Comparison of ENCODE assay signal across 17 cellular contexts in the genomic region with DNA sequence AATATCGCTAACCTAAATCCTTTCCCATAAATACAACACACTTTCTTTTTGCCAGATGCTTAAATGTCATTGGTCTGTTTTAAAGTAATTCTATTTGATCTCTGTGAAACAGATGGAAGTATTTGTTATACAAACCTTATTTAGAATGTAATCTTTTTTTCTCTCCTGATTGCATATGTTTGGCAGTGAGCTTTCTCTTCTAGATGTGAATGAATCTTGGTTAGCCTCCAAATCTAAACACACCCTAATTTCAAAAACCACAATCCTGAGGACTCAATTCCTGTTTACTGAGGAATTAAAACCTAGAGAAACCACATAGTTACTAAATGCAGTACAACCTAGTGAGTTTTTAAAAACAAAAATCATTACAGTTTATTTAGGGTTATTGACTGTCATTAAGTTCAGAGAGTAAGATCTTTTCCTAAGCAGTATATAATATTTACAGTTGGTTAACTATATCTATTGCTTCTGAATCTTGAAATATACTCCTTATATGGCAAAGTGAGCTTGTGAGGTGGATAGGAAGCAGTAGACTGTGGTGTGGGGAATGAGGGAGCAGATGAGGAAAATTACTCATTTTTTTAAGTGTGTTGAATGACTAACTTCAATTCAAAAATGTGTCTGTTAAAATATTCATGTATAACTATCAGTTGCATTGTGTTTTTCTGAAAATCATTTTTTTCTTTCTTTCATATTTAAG.
A peak's percentile ranks its signal among the peaks of the same experiment; 100 is the strongest.
DNase-seq lines count a peak whose midpoint lies in the region; ATAC-seq and TF ChIP-seq lines count a peak whose summit lies in the region.
"Had no signal": no experiment of that assay in that cellular context is flagged by ENCODE, and none has a peak within 500 bp of the region (broad histone marks: within the 10 kb centered on the region; RNA-seq: fewer than 3 reads in every experiment).

No MANE protein-coding gene starts in this region.

- H3K9ac ChIP-seq in BLaER1 treated with 17β-estradiol and CSF1 and Interleukin-3, amounts not matched to agents 10 nM and 100 nM, result no peak overlapping the region

- H3K9me3 ChIP-seq in BLaER1 treated with 17β-estradiol and CSF1 and Interleukin-3, amounts not matched to agents 10 nM and 100 nM (replicated peaks in 1 of 11), result peaks cover 0 to 5% (median 0%) of the 10 kb centered on the region in 11 experiments; a peak in 5 of 22 replicates
- H3K9me3 ChIP-seq: prostate gland had no signal

- H4K20me1 ChIP-seq in BLaER1 treated with 17β-estradiol and CSF1 and Interleukin-3, amounts not matched to agents 10 nM and 100 nM, result no peaks in the 10 kb centered on the region

- H3K4me2 ChIP-seq in BLaER1 treated with 17β-estradiol and CSF1 and Interleukin-3, amounts not matched to agents 10 nM and 100 nM, result peak overlapping the region in 8 of 11 experiments; percentile 11 to 79 (median 60); a peak in 13 of 22 replicates

- peaks cover 0 to 10% (median 5%) of the 10 kb centered on the region in 5 experiments for H3K9me3 Mint-ChIP-seq in brain
- H3K9me3 Mint-ChIP-seq in type B pancreatic cell, result no peaks in the 10 kb centered on the region

- no peak for ATAC-seq in GM19397 (IDR thresholded peaks at IDR 0.05; ENCODE audit: unreplicated experiment)
- ATAC-seq: stimulated activated naive CD8-positive, alpha-beta T cell treated with anti-CD3 and anti-CD28 coated beads, Interleukin-15, amount 100 ng/mL, for 72 hours had no signal

- H3K4me1 ChIP-seq in BLaER1 treated with 17β-estradiol and CSF1 and Interleukin-3, amounts not matched to agents 10 nM and 100 nM, result peaks cover 4 to 73% (median 51%) of the 10 kb centered on the region in 10 experiments; a peak in 15 of 20 replicates
- H3K4me1 ChIP-seq: prostate gland had no signal

- peaks cover 31% of the 10 kb centered on the region for H3K36me3 Mint-ChIP-seq in brain
- H3K36me3 Mint-ChIP-seq in type B pancreatic cell, result no peaks in the 10 kb centered on the region

- DNase-seq in M059J (ENCODE audit: low read depth), result peak; percentile 81
- peak; percentile 61 for DNase-seq in myocyte (ENCODE audit: low read depth)
- DNase-seq in NCI-H2196 (lab: John Stamatoyannopoulos, UW; ENCODE audit: unreplicated experiment), result no peak
- DNase-seq in NCI-H1930 (lab: John Stamatoyannopoulos, UW), result no peak
- DNase-seq in type B pancreatic cell (ENCODE audit: extremely low spot score, unreplicated experiment), result no peak
- DNase-seq: activated CD4-positive, alpha-beta T cell treated with anti-CD3 and anti-CD28 coated beads for 48 hours; caudate nucleus; GOT3; NCI-H1436 treated with DMSO at 0.1 percent for 48 hours; stimulated activated CD4-positive, alpha-beta T cell treated with anti-CD3 and anti-CD28 coated beads, Interleukin-4, amount 100 ng/mL, for 4 hours; stimulated activated naive CD8-positive, alpha-beta T cell treated with anti-CD3 and anti-CD28 coated beads, Interleukin-15, amount 100 ng/mL, for 72 hours; T-helper 1 cell had no signal

- peak overlapping the region in 1 of 5 experiments; percentile 19 for H3K4me3 Mint-ChIP-seq in brain
- H3K4me3 Mint-ChIP-seq in type B pancreatic cell, result no peak overlapping the region
- H3K4me3 Mint-ChIP-seq: stimulated activated naive CD8-positive, alpha-beta T cell treated with anti-CD3 and anti-CD28 coated beads, Interleukin-15, amount 100 ng/mL, for 72 hours had no signal

- peak overlapping the region in 4 of 11 experiments; percentile 16 to 51 (median 36); a peak in 5 of 22 replicates for H3K27ac ChIP-seq in BLaER1 treated with 17β-estradiol and CSF1 and Interleukin-3, amounts not matched to agents 10 nM and 100 nM
- H3K27ac ChIP-seq: prostate gland had no signal

- H3K4me1 Mint-ChIP-seq in brain (peaks cover 65% of the 10 kb centered on the region), type B pancreatic cell (ENCODE audit: unreplicated experiment) (peaks cover 8% of the 10 kb centered on the region)
- H3K4me1 Mint-ChIP-seq: stimulated activated naive CD8-positive, alpha-beta T cell treated with anti-CD3 and anti-CD28 coated beads, Interleukin-15, amount 100 ng/mL, for 72 hours had no signal

- H3K27me3 ChIP-seq in BLaER1 treated with 17β-estradiol and CSF1 and Interleukin-3, amounts not matched to agents 10 nM and 100 nM, result no peaks in the 10 kb centered on the region

- H3K27me3 Mint-ChIP-seq in brain (no peaks in the 10 kb centered on the region), type B pancreatic cell (no peaks in the 10 kb centered on the region)
- H3K27me3 Mint-ChIP-seq: stimulated activated naive CD8-positive, alpha-beta T cell treated with anti-CD3 and anti-CD28 coated beads, Interleukin-15, amount 100 ng/mL, for 72 hours had no signal

- no peaks in the 10 kb centered on the region for H3K36me3 ChIP-seq in BLaER1 treated with 17β-estradiol and CSF1 and Interleukin-3, amounts not matched to agents 10 nM and 100 nM
- H3K36me3 ChIP-seq: prostate gland had no signal

- no peak overlapping the region for H3K4me3 ChIP-seq in BLaER1 treated with 17β-estradiol and CSF1 and Interleukin-3, amounts not matched to agents 10 nM and 100 nM
- H3K4me3 ChIP-seq: prostate gland had no signal

- H3K27ac Mint-ChIP-seq in brain, result peak overlapping the region in 4 of 5 experiments; percentile 43 to 94 (median 64)
- no peak overlapping the region for H3K27ac Mint-ChIP-seq in type B pancreatic cell
- H3K27ac Mint-ChIP-seq: activated T-helper 2 cell treated with anti-CD3 and anti-CD28 coated beads, Interferon-gamma antibody, Interleukin-2, Interleukin-4, amounts not matched to agents 10 μg/mL and 5 μg/mL and 100 μg/mL, durations not matched to agents 14 hours and 24 hours and 36 hours; stimulated activated naive CD8-positive, alpha-beta T cell treated with anti-CD3 and anti-CD28 coated beads, Interleukin-15, amount 100 ng/mL, for 72 hours had no signal

- no peak for TF ChIP-seq CTCF in brain (conservative IDR thresholded peaks at IDR 0.05)
- TF ChIP-seq CTCF in type B pancreatic cell (conservative IDR thresholded peaks at IDR 0.05), result no peak

Comparison
In these comparisons a context has a peak if more than half of its experiments do, and no peak if none do; other contexts are left out.
1. DNase-seq: peak in M059J (single experiment) and myocyte (single experiment); none in NCI-H2196 (single experiment), NCI-H1930 (0 of 2) and type B pancreatic cell (single experiment).